In genomic region chr11:114073506-114074381, GRCh38 we compare ENCODE assay signal across 15 cellular contexts. TPM values are rescaled to one million over a fixed set of nuclear protein-coding genes. Genes with fewer than 3 reads are reported as not detected.
DNase-seq lines count a peak whose midpoint lies in the region; ATAC-seq and TF ChIP-seq lines count a peak whose summit lies in the region.
"Had no signal": no experiment of that assay in that cellular context is flagged by ENCODE, and none has a peak within 500 bp of the region (broad histone marks: within the 10 kb centered on the region; RNA-seq: fewer than 3 reads in every experiment).

No MANE protein-coding gene starts in this region.

- no peaks in the 10 kb centered on the region for H3K36me3 ChIP-seq in A673 (ENCODE audit: insufficient read depth, low read length, poor library complexity, severe bottlenecking)

- H3K4me3 Mint-ChIP-seq in activated naive CD8-positive, alpha-beta T cell = peak overlapping the region; percentile 32
- peak overlapping the region; percentile 97 for H3K4me3 Mint-ChIP-seq in natural killer cell
- H3K4me3 Mint-ChIP-seq: H9 had no signal

- TF ChIP-seq CTCF in A673 (conservative IDR thresholded peaks at IDR 0.05; ENCODE audit: low read depth, low read length) (no peak), natural killer cell (IDR thresholded peaks at IDR 0.05) (no peak)

- peak overlapping the region; percentile 26 for H3K27ac ChIP-seq in A673 (ENCODE audit: low read depth, low read length, poor library complexity, severe bottlenecking)
- H3K27ac ChIP-seq: pancreas had no signal

- POLR2A ChIA-PET in A673 (lab: Charles Lee; ENCODE audit: low non-redundant PET) = no interaction called here

- intact Hi-C loops in A673 (cut with micrococcal nuclease; ENCODE audit: unreplicated experiment) (no loop called here), natural killer cell (cut with micrococcal nuclease) (loop anchor here (1.0 to 5.0 kb wide), 3 partner anchors 7 to 216 kb away; no protein-coding TSS in a partner anchor)

- ATAC-seq in natural killer cell = peak; percentile 58 to 82 (median 78)
- no peak for ATAC-seq in GM18868 (IDR thresholded peaks at IDR 0.05; ENCODE audit: unreplicated experiment)
- no peak for ATAC-seq in GM21576 (IDR thresholded peaks at IDR 0.05; ENCODE audit: unreplicated experiment)
- ATAC-seq in GM18873 (IDR thresholded peaks at IDR 0.05; ENCODE audit: low FRiP score, unreplicated experiment) = no peak
- ATAC-seq: pancreas had no signal

- no peaks in the 10 kb centered on the region for H3K9me3 ChIP-seq in A673 (ENCODE audit: low read depth, low read length, poor library complexity, severe bottlenecking)
- H3K9me3 ChIP-seq: pancreas had no signal

- DNase-seq in A673 (ENCODE audit: low spot score) = peak; percentile 86
- DNase-seq in NCI-H2029 (lab: John Stamatoyannopoulos, UW) = peak; percentile 81
- peak; percentile 73 for DNase-seq in natural killer cell
- no peak for DNase-seq in NCI-H446 treated with DMSO at 0.1 percent for 48 hours (lab: John Stamatoyannopoulos, UW)
- DNase-seq: activated CD8-positive, alpha-beta memory T cell treated with anti-CD3 and anti-CD28 coated beads for 24 hours; COR-L47; effector CD4-positive, alpha-beta T cell; H9; NCI-H1105; RPMI8226 had no signal

- no peak overlapping the region for H3K4me3 ChIP-seq in A673 (ENCODE audit: low read depth, low read length, poor library complexity, severe bottlenecking)
- H3K4me3 ChIP-seq: pancreas had no signal

- BruUV-seq in A673 (replicated peaks; lab: Mats Ljungman, UMichigan) = no TSS peak

- peaks cover 63% of the 10 kb centered on the region for H3K4me1 ChIP-seq in A673 (ENCODE audit: insufficient read depth, low read length, poor library complexity, severe bottlenecking)

- H3K27me3 ChIP-seq in A673 (replicated peaks; ENCODE audit: insufficient read depth, low read depth, low read length, poor library complexity) = no peaks in the 10 kb centered on the region
- H3K27me3 ChIP-seq: pancreas had no signal

- peaks cover 49% of the 10 kb centered on the region for H3K4me1 Mint-ChIP-seq in activated naive CD8-positive, alpha-beta T cell (ENCODE audit: low read depth)
- H3K4me1 Mint-ChIP-seq in natural killer cell = peaks cover 85 to 90% of the 10 kb centered on the region in 2 donors

- no peaks in the 10 kb centered on the region for H3K9me3 Mint-ChIP-seq in activated naive CD8-positive, alpha-beta T cell (ENCODE audit: low read depth)
- H3K9me3 Mint-ChIP-seq in natural killer cell = no peaks in the 10 kb centered on the region
- H3K9me3 Mint-ChIP-seq: H9 had no signal

- CTCF ChIA-PET in A673 (lab: Charles Lee) = interaction anchor here (0.6 to 1.2 kb wide), 2 partner anchors 32 to 122 kb away, joined by 4 to 5 read pairs; no protein-coding TSS in a partner anchor

- peak overlapping the region; percentile 69 for H3K27ac Mint-ChIP-seq in activated naive CD8-positive, alpha-beta T cell
- peak overlapping the region; percentile 89 to 100 for H3K27ac Mint-ChIP-seq in natural killer cell
- H3K27ac Mint-ChIP-seq: H9 had no signal

- H3K27me3 Mint-ChIP-seq in activated naive CD8-positive, alpha-beta T cell = peaks cover 2% of the 10 kb centered on the region
- H3K27me3 Mint-ChIP-seq in natural killer cell (ENCODE audit: low read depth in 2 of 2) = no peaks in the 10 kb centered on the region

- H3K36me3 Mint-ChIP-seq in activated naive CD8-positive, alpha-beta T cell = no peaks in the 10 kb centered on the region
- H3K36me3 Mint-ChIP-seq in natural killer cell = no peaks in the 10 kb centered on the region

RNA-seq across cellular contexts. Expression of gene ZBTB16, which starts 14.2 kb away (rescaled TPM):
- total RNA-seq in A673 (2021) (12.0 and 14.1 TPM in 2 replicates), natural killer cell (100 to 1,000 TPM; 104 to 224 (median 156) TPM)
- total RNA-seq: H9 had no signal

Comparison
In these comparisons a context has a peak if more than half of its experiments do, and no peak if none do; other contexts are left out.
1. ATAC-seq: peak in natural killer cell (3 of 3); none in GM18868 (single experiment), GM21576 (single experiment) and GM18873 (single experiment).